1 cellular context compared by ENCODE assay signal in genomic region chr17:81445642-81446500, GRCh38.
TF ChIP-seq lines count a peak whose summit lies in the region.

No MANE protein-coding gene starts in this region.

TF ChIP-seq in A549, 52 proteins besides CTCF, POLR2A, EP300 and RAD21 (continued from another document):
- no peak for TF ChIP-seq BHLHE40 (IDR thresholded peaks at IDR 0.05; ENCODE audit: low read depth, low read length)
- no peak for TF ChIP-seq NPAS2 (CRISPR knock-in tag; IDR thresholded peaks at IDR 0.05; ENCODE audit: borderline replicate concordance)
- TF ChIP-seq BCL3 (IDR thresholded peaks at IDR 0.05): no peak
- no peak for TF ChIP-seq EHMT2 (IDR thresholded peaks at IDR 0.05; ENCODE audit: low read depth)
- TF ChIP-seq ESRRA (IDR thresholded peaks at IDR 0.05; ENCODE audit: borderline replicate concordance, low read length): no peak
- TF ChIP-seq, protein P1, sequence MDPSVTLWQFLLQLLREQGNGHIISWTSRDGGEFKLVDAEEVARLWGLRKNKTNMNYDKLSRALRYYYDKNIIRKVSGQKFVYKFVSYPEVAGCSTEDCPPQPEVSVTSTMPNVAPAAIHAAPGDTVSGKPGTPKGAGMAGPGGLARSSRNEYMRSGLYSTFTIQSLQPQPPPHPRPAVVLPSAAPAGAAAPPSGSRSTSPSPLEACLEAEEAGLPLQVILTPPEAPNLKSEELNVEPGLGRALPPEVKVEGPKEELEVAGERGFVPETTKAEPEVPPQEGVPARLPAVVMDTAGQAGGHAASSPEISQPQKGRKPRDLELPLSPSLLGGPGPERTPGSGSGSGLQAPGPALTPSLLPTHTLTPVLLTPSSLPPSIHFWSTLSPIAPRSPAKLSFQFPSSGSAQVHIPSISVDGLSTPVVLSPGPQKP (IDR thresholded peaks at IDR 0.05; ENCODE audit: low read depth, low read length): no peak
- no peak for TF ChIP-seq CHD2 (IDR thresholded peaks at IDR 0.05; ENCODE audit: low read length, partially characterized antibody)
